Comparison of ENCODE assay signal across 21 cellular contexts in the genomic region with DNA sequence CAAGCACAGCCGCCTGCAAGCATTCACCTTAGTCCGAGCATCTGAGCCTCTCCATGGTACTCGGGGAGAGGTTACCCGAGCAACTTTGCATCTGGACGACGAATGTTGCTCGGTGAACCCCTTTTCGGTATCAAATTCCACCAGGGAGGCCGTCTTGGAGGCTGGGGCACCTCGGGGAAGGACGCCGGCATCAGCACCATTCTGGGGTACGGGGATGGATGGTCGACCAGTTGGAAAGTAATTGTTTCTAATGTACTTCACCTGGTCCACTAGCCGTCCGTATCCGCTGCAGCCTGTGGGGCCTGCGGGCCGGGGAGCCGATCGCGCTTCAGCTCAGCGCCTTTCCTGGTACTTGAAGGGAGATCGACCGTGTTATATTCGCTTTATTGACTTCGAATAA.
A peak's percentile ranks its signal among the peaks of the same experiment; 100 is the strongest.
DNase-seq lines count a peak whose midpoint lies in the region; ATAC-seq and TF ChIP-seq lines count a peak whose summit lies in the region.
"Had no signal": no experiment of that assay in that cellular context is flagged by ENCODE, and none has a peak within 500 bp of the region (broad histone marks: within the 10 kb centered on the region; RNA-seq: fewer than 3 reads in every experiment).

No MANE protein-coding gene starts in this region.

- peak; percentile 9 for DNase-seq in activated T-cell treated with anti-CD3 and anti-CD28 coated beads, Interleukin-2, amount 50 U/mL, for 24 hours
- no peak for DNase-seq in activated T-cell treated with anti-CD3 and anti-CD28 coated beads for 4 hours
- DNase-seq in RWPE2 (ENCODE audit: low spot score): peak; percentile 49
- peak; percentile 15 for DNase-seq in osteoblast (ENCODE audit: insufficient read length, low spot score, missing footprints)
- DNase-seq in uterus: peak; percentile 4 to 9
- DNase-seq in inferior parietal cortex (ENCODE audit: extremely low spot score): no peak
- DNase-seq: AML-193; CD4-positive, CD25-positive, alpha-beta regulatory T cell; COR-L47; DMS153; EL; GOT3; NCI-H1105; NCI-H2081 had no signal

- TF ChIP-seq POLR2A in uterus (IDR thresholded peaks at IDR 0.05): no peak

- H3K36me3 ChIP-seq in RWPE2 (ENCODE audit: low read depth) (no peaks in the 10 kb centered on the region; the same call in 1 of the 2 replicates), osteoblast (ENCODE audit: insufficient read depth, low read length) (peaks cover 58% of the 10 kb centered on the region), uterus (no peaks in the 10 kb centered on the region)

- H3K79me2 ChIP-seq in osteoblast (ENCODE audit: insufficient read depth, low read length): peaks cover 16% of the 10 kb centered on the region

- H3K36me3 Mint-ChIP-seq in activated T-cell treated with anti-CD3 and anti-CD28 coated beads, Interleukin-2, amount 50 U/mL, for 24 hours (ENCODE audit: low read depth): no peaks in the 10 kb centered on the region
- H3K36me3 Mint-ChIP-seq: CD4-positive, CD25-positive, alpha-beta regulatory T cell had no signal

- H4K20me1 ChIP-seq in osteoblast (ENCODE audit: insufficient read depth, low read length): peaks cover 23% of the 10 kb centered on the region

- peaks cover 14% of the 10 kb centered on the region for H3K27me3 Mint-ChIP-seq in activated T-cell treated with anti-CD3 and anti-CD28 coated beads, Interleukin-2, amount 50 U/mL, for 24 hours

- no peak for TF ChIP-seq CTCF in RWPE2 (IDR thresholded peaks at IDR 0.05; ENCODE audit: poor library complexity, severe bottlenecking)
- TF ChIP-seq CTCF in osteoblast (IDR thresholded peaks at IDR 0.05; ENCODE audit: extremely low read depth, low read depth, low read length): no peak
- TF ChIP-seq CTCF in uterus (IDR thresholded peaks at IDR 0.05): no peak

- H3K4me1 ChIP-seq in RWPE2 (ENCODE audit: insufficient read depth, poor library complexity, severe bottlenecking): no peaks in the 10 kb centered on the region
- H3K4me1 ChIP-seq in osteoblast (ENCODE audit: insufficient read depth, low read length): no peaks in the 10 kb centered on the region
- no peaks in the 10 kb centered on the region for H3K4me1 ChIP-seq in uterus

- no peaks in the 10 kb centered on the region for H3K27me3 ChIP-seq in RWPE2 (ENCODE audit: insufficient read depth, poor library complexity, severe bottlenecking)
- no peaks in the 10 kb centered on the region for H3K27me3 ChIP-seq in osteoblast (ENCODE audit: insufficient read depth, low read length)
- no peaks in the 10 kb centered on the region for H3K27me3 ChIP-seq in uterus

- H3K9me3 ChIP-seq in RWPE2 (ENCODE audit: severe bottlenecking) (no peaks in the 10 kb centered on the region), osteoblast (ENCODE audit: low read depth, low read length) (no peaks in the 10 kb centered on the region), uterus (no peaks in the 10 kb centered on the region)

- H2AFZ ChIP-seq in osteoblast (ENCODE audit: low read length): no peak overlapping the region

- no peak overlapping the region for H3K4me2 ChIP-seq in osteoblast (ENCODE audit: insufficient read depth, low read length)

- H3K9me3 Mint-ChIP-seq in activated T-cell treated with anti-CD3 and anti-CD28 coated beads, Interleukin-2, amount 50 U/mL, for 24 hours: no peaks in the 10 kb centered on the region

- no peak overlapping the region for H3K4me3 ChIP-seq in RWPE2 (ENCODE audit: severe bottlenecking)
- H3K4me3 ChIP-seq in osteoblast (ENCODE audit: insufficient read depth, low read length): no peak overlapping the region
- H3K4me3 ChIP-seq in uterus: no peak overlapping the region
- H3K4me3 ChIP-seq: GM12878 had no signal

- H3K4me1 Mint-ChIP-seq in activated T-cell treated with anti-CD3 and anti-CD28 coated beads, Interleukin-2, amount 50 U/mL, for 24 hours (ENCODE audit: low read depth): no peaks in the 10 kb centered on the region

- ATAC-seq in RWPE2 (ENCODE audit: low read depth) (no peak), GM18861 (IDR thresholded peaks at IDR 0.05; ENCODE audit: unreplicated experiment) (no peak), HG02970 (IDR thresholded peaks at IDR 0.05; ENCODE audit: low FRiP score, unreplicated experiment) (no peak)
- ATAC-seq: GM12878, HCT116, Panc1, Right ventricle myocardium inferior had no signal

- no peak overlapping the region for H3K27ac Mint-ChIP-seq in activated T-cell treated with anti-CD3 and anti-CD28 coated beads, Interleukin-2, amount 50 U/mL, for 24 hours
- H3K27ac Mint-ChIP-seq: CD4-positive, CD25-positive, alpha-beta regulatory T cell had no signal

- H3K4me3 Mint-ChIP-seq in activated T-cell treated with anti-CD3 and anti-CD28 coated beads, Interleukin-2, amount 50 U/mL, for 24 hours: no peak overlapping the region
- H3K4me3 Mint-ChIP-seq: CD4-positive, CD25-positive, alpha-beta regulatory T cell had no signal

- intact Hi-C loops in uterus (cut with DNase I; ENCODE audit: low total_unique reads): no loop called here

- no peak overlapping the region for H3K27ac ChIP-seq in RWPE2 (ENCODE audit: poor library complexity, severe bottlenecking)
- H3K27ac ChIP-seq in osteoblast (ENCODE audit: low read depth, low read length): no peak overlapping the region
- no peak overlapping the region for H3K27ac ChIP-seq in uterus
- H3K27ac ChIP-seq: 22Rv1 had no signal

Comparison
In these comparisons a context has a peak if more than half of its experiments do, and no peak if none do; other contexts are left out.
1. DNase-seq: peak in activated T-cell treated with anti-CD3 and anti-CD28 coated beads, Interleukin-2, amount 50 U/mL, for 24 hours (single experiment), RWPE2 (single experiment), osteoblast (single experiment) and uterus (2 of 2); none in activated T-cell treated with anti-CD3 and anti-CD28 coated beads for 4 hours (single experiment) and inferior parietal cortex (single experiment).